In the genomic region with DNA sequence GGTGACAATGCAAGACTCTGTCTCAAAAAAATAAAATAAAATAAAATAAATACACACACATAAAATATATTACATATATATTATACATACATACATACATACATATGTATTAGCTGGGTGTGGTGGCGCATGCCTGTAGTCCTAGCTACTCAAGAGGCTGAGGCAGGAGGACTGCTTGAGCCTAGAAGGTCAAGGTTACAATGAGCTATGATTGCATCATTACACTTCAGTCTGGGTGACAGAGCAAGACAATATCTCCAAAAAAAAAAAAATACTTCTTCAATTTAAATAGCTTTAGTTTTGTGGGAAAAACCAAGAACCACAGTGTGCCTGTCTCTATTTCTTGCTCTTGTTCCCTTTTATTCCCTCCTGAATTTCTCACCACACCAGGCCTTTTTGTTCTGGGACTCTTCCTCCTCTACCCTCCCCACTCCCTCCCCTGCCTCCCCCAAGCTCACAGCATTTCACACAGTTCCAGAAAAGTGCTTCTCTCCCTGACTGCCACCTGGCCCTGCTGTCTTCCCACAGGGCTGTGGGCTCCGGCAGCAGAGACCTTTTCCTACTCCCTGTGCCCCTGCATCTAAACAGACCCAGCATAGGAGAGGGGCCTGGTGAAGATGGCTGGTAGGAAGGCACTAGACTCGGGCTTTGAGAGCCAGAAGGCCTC, we compare ENCODE assay signal across 11 cellular contexts. TPM values are rescaled to one million over a fixed set of nuclear protein-coding genes. Genes with fewer than 3 reads are reported as not detected.
DNase-seq lines count a peak whose midpoint lies in the region; ATAC-seq and TF ChIP-seq lines count a peak whose summit lies in the region.
"Had no signal": no experiment of that assay in that cellular context is flagged by ENCODE, and none has a peak within 500 bp of the region (broad histone marks: within the 10 kb centered on the region; RNA-seq: fewer than 3 reads in every experiment).

No MANE protein-coding gene starts in this region.

- peak; percentile 5 to 23 for ATAC-seq in activated naive CD4-positive, alpha-beta T cell treated with anti-CD3 and anti-CD28 coated beads, Interleukin-2, amount 50 U/mL, for 72 hours
- ATAC-seq in HG03521 (IDR thresholded peaks at IDR 0.05; ENCODE audit: unreplicated experiment) = no peak

- H3K36me3 ChIP-seq in MM.1S (replicated peaks; ENCODE audit: insufficient read depth, low read length) = no peaks in the 10 kb centered on the region
- H3K36me3 ChIP-seq: upper lobe of left lung had no signal

- no peaks in the 10 kb centered on the region for H3K9me3 Mint-ChIP-seq in activated naive CD4-positive, alpha-beta T cell treated with anti-CD3 and anti-CD28 coated beads, Interleukin-2, amount 50 U/mL, for 72 hours

- H3K27ac Mint-ChIP-seq in activated naive CD4-positive, alpha-beta T cell treated with anti-CD3 and anti-CD28 coated beads, Interleukin-2, amount 50 U/mL, for 72 hours = peak overlapping the region; percentile 44 to 61

- peak overlapping the region; percentile 33; the same call in 1 of the 2 replicates for H3K4me3 ChIP-seq in MM.1S (ENCODE audit: low read length)

- H4K20me1 ChIP-seq in MM.1S (ENCODE audit: insufficient read depth, low read length) = no peaks in the 10 kb centered on the region

- H3K27ac ChIP-seq in MM.1S (ENCODE audit: low read length) = peak overlapping the region; percentile 100
- peak overlapping the region; percentile 54 for H3K27ac ChIP-seq in cingulate gyrus (ENCODE audit: low read depth, low read length)

- peaks cover 59% of the 10 kb centered on the region for H3K4me1 ChIP-seq in MM.1S (ENCODE audit: low read length)

- TF ChIP-seq CTCF in MM.1S (IDR thresholded peaks at IDR 0.05; ENCODE audit: low read length) = no peak

- no peaks in the 10 kb centered on the region for H3K79me2 ChIP-seq in MM.1S (ENCODE audit: low read length)

- peak overlapping the region; percentile 90 for H2AFZ ChIP-seq in MM.1S (ENCODE audit: low read length)

- no peaks in the 10 kb centered on the region for H3K36me3 Mint-ChIP-seq in activated naive CD4-positive, alpha-beta T cell treated with anti-CD3 and anti-CD28 coated beads, Interleukin-2, amount 50 U/mL, for 72 hours

- peak overlapping the region; percentile 76 for H3K4me2 ChIP-seq in MM.1S (ENCODE audit: low read depth, low read length)

- H3K9ac ChIP-seq in MM.1S (ENCODE audit: low read length) = peak overlapping the region; percentile 82

- H3K9me2 ChIP-seq in MM.1S (replicated peaks; ENCODE audit: insufficient read depth, low read length) = no peaks in the 10 kb centered on the region

- peaks cover 43% of the 10 kb centered on the region for H3F3A ChIP-seq in MM.1S (ENCODE audit: insufficient read depth, low read length)

- H3K27me3 ChIP-seq in MM.1S (replicated peaks; ENCODE audit: insufficient read depth, low read length) = no peaks in the 10 kb centered on the region
- H3K27me3 ChIP-seq: upper lobe of left lung had no signal

- no peak for DNase-seq in activated naive CD4-positive, alpha-beta T cell treated with anti-CD3 and anti-CD28 coated beads, Interleukin-2, amount 50 U/mL, for 72 hours (ENCODE audit: low spot score in 2 of 2)
- no peak for DNase-seq in activated naive CD4-positive, alpha-beta T cell treated with Interleukin-2 at 50 U/mL for 16 hours
- peak; percentile 31 for DNase-seq in MM.1S
- DNase-seq in HUDEP-2 (lab: John Stamatoyannopoulos, UW; ENCODE audit: unreplicated experiment in 76 of 76) = no peak
- DNase-seq in NCI-H1436 treated with DMSO at 0.1 percent for 48 hours (lab: John Stamatoyannopoulos, UW) = no peak
- no peak for DNase-seq in stimulated activated CD4-positive, alpha-beta T cell treated with anti-CD3 and anti-CD28 coated beads, Interleukin-2, amount 100 ng/mL, for 24 hours

- no peaks in the 10 kb centered on the region for H3K9me3 ChIP-seq in MM.1S (replicated peaks; ENCODE audit: insufficient read depth, low read length)
- H3K9me3 ChIP-seq: upper lobe of left lung had no signal

RNA-seq across cellular contexts. Expression of a gene that starts 1.3 kb away (rescaled TPM):
- total RNA-seq in activated naive CD4-positive, alpha-beta T cell treated with anti-CD3 and anti-CD28 coated beads, Interleukin-2, amount 50 U/mL, for 72 hours = under 1 TPM in 1 of 2 donors, not detected in 1; 0.10 TPM
- total RNA-seq: HT-29, pulmonary artery endothelial cell had no signal
